ENCODE assay signal across 10 cellular contexts in genomic region chr11:102559839-102560238, GRCh38. TPM values are rescaled to one million over a fixed set of nuclear protein-coding genes. Genes with fewer than 3 reads are reported as not detected.
DNase-seq lines count a peak whose midpoint lies in the region; ATAC-seq and FAIRE-seq lines count a peak whose summit lies in the region.
"Had no signal": no experiment of that assay in that cellular context is flagged by ENCODE, and none has a peak within 500 bp of the region (broad histone marks: within the 10 kb centered on the region; RNA-seq: fewer than 3 reads in every experiment).

No MANE protein-coding gene starts in this region.

- no peaks in the 10 kb centered on the region for H3K79me2 ChIP-seq in Karpas-422 (ENCODE audit: low read length)

- no peak overlapping the region for H3K4me3 ChIP-seq in Karpas-422 (ENCODE audit: low read length)
- no peak overlapping the region for H3K4me3 ChIP-seq in muscle layer of colon (ENCODE audit: low read depth in 1 of 2, low read length in 2 of 2)

- FAIRE-seq in GM18507 (lab: Jason Lieb, UNC) = peak; percentile 91

- DNase-seq in GM18507 (ENCODE audit: extremely low spot score, insufficient read length, low read depth) (no peak), Karpas-422 (peak; percentile 67), NCI-H1694 (lab: John Stamatoyannopoulos, UW) (no peak), NCI-H187 treated with DMSO at 0.1 percent for 48 hours (lab: John Stamatoyannopoulos, UW) (no peak), amygdala (lab: John Stamatoyannopoulos, UW) (no peak), inferior parietal cortex (ENCODE audit: extremely low spot score) (no peak)

- peak; percentile 50 for ATAC-seq in GM21723 (IDR thresholded peaks at IDR 0.05; ENCODE audit: unreplicated experiment)

- H3K36me3 ChIP-seq in Karpas-422 (ENCODE audit: insufficient read depth, low read length) = no peaks in the 10 kb centered on the region
- no peaks in the 10 kb centered on the region for H3K36me3 ChIP-seq in muscle layer of colon (ENCODE audit: insufficient read depth, low read length)

- H3K27ac ChIP-seq in Karpas-422 (ENCODE audit: low read length) = no peak overlapping the region
- peak overlapping the region; percentile 65 for H3K27ac ChIP-seq in muscle layer of colon (ENCODE audit: low read depth, low read length)
- H3K27ac ChIP-seq: VCaP had no signal

- no peaks in the 10 kb centered on the region for H3K9me2 ChIP-seq in Karpas-422 (replicated peaks; ENCODE audit: insufficient read depth, low read length)

- peak overlapping the region; percentile 91 for H2AFZ ChIP-seq in Karpas-422 (ENCODE audit: low read length)

- 0 out of 2 replicates have a peak overlapping the region, but pooled peaks have one; percentile 2 for H3K9ac ChIP-seq in Karpas-422 (ENCODE audit: low read length)
- no peak overlapping the region for H3K9ac ChIP-seq in muscle layer of colon (ENCODE audit: low read length)

- H3K9me3 ChIP-seq in Karpas-422 (ENCODE audit: low read length) = no peaks in the 10 kb centered on the region
- H3K9me3 ChIP-seq in muscle layer of colon (ENCODE audit: low read length) = no peaks in the 10 kb centered on the region

- peak overlapping the region; percentile 55 for H3K4me2 ChIP-seq in Karpas-422 (ENCODE audit: low read depth, low read length, poor library complexity, severe bottlenecking)

- H3K27me3 ChIP-seq in Karpas-422 (ENCODE audit: low read length) = no peaks in the 10 kb centered on the region
- H3K27me3 ChIP-seq in muscle layer of colon (ENCODE audit: control insufficient read depth in 1 of 2, insufficient read depth in 2 of 2, low read length in 2 of 2) = no peaks in the 10 kb centered on the region

- H4K20me1 ChIP-seq in Karpas-422 (ENCODE audit: insufficient read depth, low read depth, low read length) = no peaks in the 10 kb centered on the region

- H3K4me1 ChIP-seq in Karpas-422 (ENCODE audit: low read length) (peaks cover 22% of the 10 kb centered on the region), muscle layer of colon (ENCODE audit: insufficient read depth, low read length) (peaks cover 16% of the 10 kb centered on the region)

RNA-seq across cellular contexts. Expression of gene MMP7, which starts 29.3 kb away (rescaled TPM):
- total RNA-seq in Karpas-422 (2014; rRNA removed; shearing (Covaris generic); ENCODE audit: low replicate concordance) = 0.34 TPM in 1 of 2 replicates, not detected in the other
- total RNA-seq: IMR-90 had no signal
